ENCODE assay signal across 8 cellular contexts in genomic region chr1:183804916-183805734, GRCh38. TPM values are rescaled to one million over a fixed set of nuclear protein-coding genes. Genes with fewer than 3 reads are reported as not detected.
DNase-seq lines count a peak whose midpoint lies in the region; ATAC-seq lines count a peak whose summit lies in the region.

RGL1 (plus strand) TSS chr1:183805120; CDS start chr1:183805298, 178 bp downstream.

- peaks cover 20 to 30% (median 26%) of the 10 kb centered on the region in 5 donors for H3K9me3 Mint-ChIP-seq in CD8-positive, alpha-beta memory T cell

- CTCF ChIA-PET in CD8-positive, alpha-beta memory T cell (lab: Charles Lee): no interaction called here

- peaks cover 2 to 22% (median 4%) of the 10 kb centered on the region in 3 donors for H3K36me3 Mint-ChIP-seq in CD8-positive, alpha-beta memory T cell

- ATAC-seq in GM19328 (IDR thresholded peaks at IDR 0.05; ENCODE audit: unreplicated experiment) (peak; percentile 60), HG03521 (IDR thresholded peaks at IDR 0.05; ENCODE audit: unreplicated experiment) (peak; percentile 61), GM18520 (IDR thresholded peaks at IDR 0.05; ENCODE audit: unreplicated experiment) (no peak)

- peak within 1 kb of the TSS; percentile 26 to 90 (median 84) for H3K4me3 Mint-ChIP-seq in CD8-positive, alpha-beta memory T cell

- H3K4me3 ChIP-seq in CD8-positive, alpha-beta memory T cell (ENCODE audit: low read length): peak within 1 kb of the TSS; percentile 62
- peak within 1 kb of the TSS; percentile 82 for H3K4me3 ChIP-seq in SJSA1
- peak within 1 kb of the TSS; percentile 78 for H3K4me3 ChIP-seq in iPS-15b (ENCODE audit: low read depth, low read length)

- no peaks in the 10 kb centered on the region for H3K9me3 ChIP-seq in CD8-positive, alpha-beta memory T cell (ENCODE audit: low read length)
- H3K9me3 ChIP-seq in SJSA1 (replicated peaks): no peaks in the 10 kb centered on the region
- no peaks in the 10 kb centered on the region for H3K9me3 ChIP-seq in iPS-15b (ENCODE audit: control insufficient read depth, insufficient read depth, low read length)

- peaks cover 5% of the 10 kb centered on the region for H3K27me3 ChIP-seq in CD8-positive, alpha-beta memory T cell (ENCODE audit: insufficient read depth, low read length, poor library complexity, severe bottlenecking)
- H3K27me3 ChIP-seq in SJSA1 (replicated peaks) (no peaks in the 10 kb centered on the region), iPS-15b (ENCODE audit: control insufficient read depth, insufficient read depth, low read length) (peaks cover 35% of the 10 kb centered on the region)

- H3K36me3 ChIP-seq in CD8-positive, alpha-beta memory T cell (ENCODE audit: insufficient read depth, low read length): no peaks in the 10 kb centered on the region
- H3K36me3 ChIP-seq in SJSA1 (peaks cover 11% of the 10 kb centered on the region), iPS-15b (ENCODE audit: control insufficient read depth, insufficient read depth, low read length) (no peaks in the 10 kb centered on the region)

- H3K27ac ChIP-seq in CD8-positive, alpha-beta memory T cell (ENCODE audit: low read depth, low read length): no peak within 1 kb of the TSS
- peak within 1 kb of the TSS; percentile 64 for H3K27ac ChIP-seq in SJSA1

- peak within 1 kb of the TSS; percentile 68 for H3K9ac ChIP-seq in iPS-15b (ENCODE audit: low read depth, low read length)

- H3K4me1 ChIP-seq in CD8-positive, alpha-beta memory T cell (ENCODE audit: insufficient read depth, low read length): peaks cover 11% of the 10 kb centered on the region
- H3K4me1 ChIP-seq in SJSA1 (replicated peaks): peaks cover 48% of the 10 kb centered on the region
- H3K4me1 ChIP-seq in iPS-15b (ENCODE audit: control insufficient read depth, insufficient read depth, low read length): peaks cover 11% of the 10 kb centered on the region

- POLR2A ChIA-PET in CD8-positive, alpha-beta memory T cell (lab: Charles Lee): no interaction called here

- peaks cover 12 to 53% of the 10 kb centered on the region in 2 donors for H3K27me3 Mint-ChIP-seq in CD8-positive, alpha-beta memory T cell

- peaks cover 5 to 6% (median 5%) of the 10 kb centered on the region in 3 donors for H3K4me1 Mint-ChIP-seq in CD8-positive, alpha-beta memory T cell

- DNase-seq in CD8-positive, alpha-beta memory T cell: peak in 1 of 5 donors; percentile 4
- DNase-seq in SJSA1 (ENCODE audit: low read depth in 1 of 2, low spot score in 2 of 2) (peak; percentile 62 to 72), brain pericyte (ENCODE audit: low read depth, low spot score) (peak; percentile 40), renal cortical epithelial cell (ENCODE audit: low read depth) (peak; percentile 72)

- peak within 1 kb of the TSS in 2 of 8 donors; percentile 18 to 76 for H3K27ac Mint-ChIP-seq in CD8-positive, alpha-beta memory T cell

RNA-seq across cellular contexts. Expression of gene RGL1, which starts in this region (rescaled TPM):
- total RNA-seq in CD8-positive, alpha-beta memory T cell: 1 to 10 TPM; 3.3 TPM
- polyA plus RNA-seq in CD8-positive, alpha-beta memory T cell: 0.97 TPM
- 23.2 and 28.2 TPM in 2 replicates for total RNA-seq in SJSA1 (2014; rRNA removed; shearing (Covaris generic))
- 3.1 and 5.9 TPM in 2 replicates for total RNA-seq in renal cortical epithelial cell
